In genomic region chr16:24761526-24761925, GRCh38 we compare ENCODE assay signal across 18 cellular contexts.
"Had no signal": no experiment of that assay in that cellular context is flagged by ENCODE, and none has a peak within 500 bp of the region (broad histone marks: within the 10 kb centered on the region; RNA-seq: fewer than 3 reads in every experiment).

No MANE protein-coding gene starts in this region.

- H3K9me3 ChIP-seq: spleen, vagina had no signal

- H3K9me3 Mint-ChIP-seq: activated CD4-positive, alpha-beta T cell treated with anti-CD3 and anti-CD28 coated beads, Interleukin-2, amount 10 ng/mL, durations not matched to agents 7 days and 5 days; activated T-cell treated with anti-CD3 and anti-CD28 coated beads, Interleukin-2, amount 50 U/mL, for 4 hours; stimulated activated naive B cell treated with anti-CD40 and anti-IgM and Interleukin-4, amounts not matched to agents 10 μg/mL and 1 μg/mL and 100 μg/mL, for 72 hours had no signal

- H3K27ac Mint-ChIP-seq: activated CD4-positive, alpha-beta T cell treated with anti-CD3 and anti-CD28 coated beads, Interleukin-2, amount 10 ng/mL, durations not matched to agents 7 days and 5 days; activated CD8-positive, alpha-beta T cell treated with anti-CD3 and anti-CD28 coated beads, Interleukin-2, amount 10 ng/mL, durations not matched to agents 7 days and 5 days; stimulated activated naive B cell treated with anti-CD40 and anti-IgM and Interleukin-4, amounts not matched to agents 10 μg/mL and 1 μg/mL and 100 μg/mL, for 72 hours had no signal

- H3K27me3 ChIP-seq: cardiac muscle cell, foreskin keratinocyte, spleen, vagina had no signal

- H3K4me3 Mint-ChIP-seq: activated CD4-positive, alpha-beta T cell treated with anti-CD3 and anti-CD28 coated beads, Interleukin-2, amount 10 ng/mL, durations not matched to agents 7 days and 5 days; activated CD8-positive, alpha-beta T cell treated with anti-CD3 and anti-CD28 coated beads, Interleukin-2, amount 10 ng/mL, durations not matched to agents 7 days and 5 days; activated T-cell treated with anti-CD3 and anti-CD28 coated beads, Interleukin-2, amount 50 U/mL, for 4 hours; stimulated activated naive B cell treated with anti-CD40 and anti-IgM and Interleukin-4, amounts not matched to agents 10 μg/mL and 1 μg/mL and 100 μg/mL, for 72 hours had no signal

- H3K36me3 ChIP-seq: cardiac muscle cell had no signal

- H3K27ac ChIP-seq: cardiac muscle cell, epithelial cell of prostate, foreskin keratinocyte, spleen, vagina had no signal

- H3K27me3 Mint-ChIP-seq: activated CD4-positive, alpha-beta T cell treated with anti-CD3 and anti-CD28 coated beads, Interleukin-2, amount 10 ng/mL, durations not matched to agents 7 days and 5 days; stimulated activated naive B cell treated with anti-CD40 and anti-IgM and Interleukin-4, amounts not matched to agents 10 μg/mL and 1 μg/mL and 100 μg/mL, for 72 hours had no signal

- DNase-seq: activated CD4-positive, alpha-beta T cell treated with anti-CD3 and anti-CD28 coated beads, Interleukin-2, amount 10 ng/mL, durations not matched to agents 7 days and 5 days; activated CD8-positive, alpha-beta T cell treated with anti-CD3 and anti-CD28 coated beads, Interleukin-2, amount 10 ng/mL, durations not matched to agents 7 days and 5 days; activated effector memory CD4-positive, alpha-beta T cell treated with Interleukin-2 at 50 U/mL for 16 hours; activated naive CD4-positive, alpha-beta T cell treated with anti-CD3 and anti-CD28 coated beads, Interleukin-2, amount 50 U/mL, for 16 hours; activated T-cell treated with anti-CD3 and anti-CD28 coated beads, Interleukin-2, amount 50 U/mL, for 4 hours; amniotic stem cell; foreskin keratinocyte; hypothalamus; islet precursor cell; left colon; occipital lobe; spleen; stimulated activated naive B cell treated with anti-CD40 and anti-IgM and Interleukin-4, amounts not matched to agents 10 μg/mL and 1 μg/mL and 100 μg/mL, for 72 hours; trophoblast cell had no signal

- ATAC-seq: activated CD4-positive, CD25-positive, alpha-beta regulatory T cell treated with anti-CD3 and anti-CD28 coated beads, Interleukin-2, amount 50 U/mL, for 24 hours; activated CD8-positive, alpha-beta T cell treated with anti-CD3 and anti-CD28 coated beads, Interleukin-2, amount 10 ng/mL, durations not matched to agents 7 days and 5 days; activated T-cell treated with anti-CD3 and anti-CD28 coated beads, Interleukin-2, amount 50 U/mL, for 4 hours; foreskin keratinocyte; left colon; stimulated activated naive B cell treated with anti-CD40 and anti-IgM and Interleukin-4, amounts not matched to agents 10 μg/mL and 1 μg/mL and 100 μg/mL, for 72 hours had no signal

- H3K4me3 ChIP-seq: cardiac muscle cell, spleen, vagina had no signal
